1 cellular context compared by ENCODE assay signal in the genomic region with DNA sequence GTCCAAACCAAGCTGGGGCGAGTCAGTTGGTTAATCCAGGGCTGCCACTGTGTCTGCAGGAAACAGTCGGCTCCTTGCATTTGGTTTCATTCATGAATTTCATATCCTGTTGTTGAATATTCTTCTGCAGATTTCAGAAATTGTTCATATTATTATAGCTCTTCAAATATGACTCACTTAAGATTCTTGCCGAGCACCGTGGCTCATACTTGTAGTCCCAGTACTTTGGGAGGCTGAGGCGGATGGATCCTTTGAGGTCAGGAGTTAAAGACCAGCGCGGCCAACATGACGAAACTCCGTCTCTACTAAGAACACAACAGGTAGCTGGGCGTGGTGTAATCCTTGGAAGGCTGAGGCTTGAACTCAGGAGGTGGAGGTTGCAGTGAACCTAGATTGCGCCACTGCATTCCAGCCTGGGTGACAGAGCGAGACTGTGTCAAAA.
TF ChIP-seq lines count a peak whose summit lies in the region.

No MANE protein-coding gene starts in this region.

TF ChIP-seq in HepG2, 621 proteins besides CTCF, POLR2A, EP300 and RAD21 (continued from another document and continues in another):
- TF ChIP-seq, protein P1, sequence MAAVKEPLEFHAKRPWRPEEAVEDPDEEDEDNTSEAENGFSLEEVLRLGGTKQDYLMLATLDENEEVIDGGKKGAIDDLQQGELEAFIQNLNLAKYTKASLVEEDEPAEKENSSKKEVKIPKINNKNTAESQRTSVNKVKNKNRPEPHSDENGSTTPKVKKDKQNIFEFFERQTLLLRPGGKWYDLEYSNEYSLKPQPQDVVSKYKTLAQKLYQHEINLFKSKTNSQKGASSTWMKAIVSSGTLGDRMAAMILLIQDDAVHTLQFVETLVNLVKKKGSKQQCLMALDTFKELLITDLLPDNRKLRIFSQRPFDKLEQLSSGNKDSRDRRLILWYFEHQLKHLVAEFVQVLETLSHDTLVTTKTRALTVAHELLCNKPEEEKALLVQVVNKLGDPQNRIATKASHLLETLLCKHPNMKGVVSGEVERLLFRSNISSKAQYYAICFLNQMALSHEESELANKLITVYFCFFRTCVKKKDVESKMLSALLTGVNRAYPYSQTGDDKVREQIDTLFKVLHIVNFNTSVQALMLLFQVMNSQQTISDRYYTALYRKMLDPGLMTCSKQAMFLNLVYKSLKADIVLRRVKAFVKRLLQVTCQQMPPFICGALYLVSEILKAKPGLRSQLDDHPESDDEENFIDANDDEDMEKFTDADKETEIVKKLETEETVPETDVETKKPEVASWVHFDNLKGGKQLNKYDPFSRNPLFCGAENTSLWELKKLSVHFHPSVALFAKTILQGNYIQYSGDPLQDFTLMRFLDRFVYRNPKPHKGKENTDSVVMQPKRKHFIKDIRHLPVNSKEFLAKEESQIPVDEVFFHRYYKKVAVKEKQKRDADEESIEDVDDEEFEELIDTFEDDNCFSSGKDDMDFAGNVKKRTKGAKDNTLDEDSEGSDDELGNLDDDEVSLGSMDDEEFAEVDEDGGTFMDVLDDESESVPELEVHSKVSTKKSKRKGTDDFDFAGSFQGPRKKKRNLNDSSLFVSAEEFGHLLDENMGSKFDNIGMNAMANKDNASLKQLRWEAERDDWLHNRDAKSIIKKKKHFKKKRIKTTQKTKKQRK (IDR thresholded peaks at IDR 0.05; ENCODE audit: low read length): no peak
- no peak for TF ChIP-seq CBX1 (IDR thresholded peaks at IDR 0.05; ENCODE audit: low read depth)
- TF ChIP-seq, protein P2, sequence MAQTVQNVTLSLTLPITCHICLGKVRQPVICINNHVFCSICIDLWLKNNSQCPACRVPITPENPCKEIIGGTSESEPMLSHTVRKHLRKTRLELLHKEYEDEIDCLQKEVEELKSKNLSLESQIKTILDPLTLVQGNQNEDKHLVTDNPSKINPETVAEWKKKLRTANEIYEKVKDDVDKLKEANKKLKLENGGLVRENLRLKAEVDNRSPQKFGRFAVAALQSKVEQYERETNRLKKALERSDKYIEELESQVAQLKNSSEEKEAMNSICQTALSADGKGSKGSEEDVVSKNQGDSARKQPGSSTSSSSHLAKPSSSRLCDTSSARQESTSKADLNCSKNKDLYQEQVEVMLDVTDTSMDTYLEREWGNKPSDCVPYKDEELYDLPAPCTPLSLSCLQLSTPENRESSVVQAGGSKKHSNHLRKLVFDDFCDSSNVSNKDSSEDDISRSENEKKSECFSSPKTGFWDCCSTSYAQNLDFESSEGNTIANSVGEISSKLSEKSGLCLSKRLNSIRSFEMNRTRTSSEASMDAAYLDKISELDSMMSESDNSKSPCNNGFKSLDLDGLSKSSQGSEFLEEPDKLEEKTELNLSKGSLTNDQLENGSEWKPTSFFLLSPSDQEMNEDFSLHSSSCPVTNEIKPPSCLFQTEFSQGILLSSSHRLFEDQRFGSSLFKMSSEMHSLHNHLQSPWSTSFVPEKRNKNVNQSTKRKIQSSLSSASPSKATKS (CRISPR knock-in tag; IDR thresholded peaks at IDR 0.05): no peak
- no peak for TF ChIP-seq MEIS2 (CRISPR knock-in tag; IDR thresholded peaks at IDR 0.05)
- no peak for TF ChIP-seq SRF (IDR thresholded peaks at IDR 0.05; ENCODE audit: low read depth, low read length)
- TF ChIP-seq REPIN1 (CRISPR knock-in tag; IDR thresholded peaks at IDR 0.05; ENCODE audit: borderline replicate concordance, low read depth): no peak
- no peak for TF ChIP-seq PBX2 (CRISPR knock-in tag; IDR thresholded peaks at IDR 0.05)
- TF ChIP-seq, protein P3, sequence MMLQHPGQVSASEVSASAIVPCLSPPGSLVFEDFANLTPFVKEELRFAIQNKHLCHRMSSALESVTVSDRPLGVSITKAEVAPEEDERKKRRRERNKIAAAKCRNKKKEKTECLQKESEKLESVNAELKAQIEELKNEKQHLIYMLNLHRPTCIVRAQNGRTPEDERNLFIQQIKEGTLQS (CRISPR knock-in tag; IDR thresholded peaks at IDR 0.05): 0 out of 2 replicates have a peak, but pooled peaks have one; percentile 38
- peak; percentile 82 for TF ChIP-seq CEBPG (CRISPR knock-in tag; IDR thresholded peaks at IDR 0.05)
- TF ChIP-seq BCL6 (CRISPR knock-in tag; IDR thresholded peaks at IDR 0.05): peak; percentile 60; the same call in 1 of the 2 replicates
- no peak for TF ChIP-seq SALL2 (CRISPR knock-in tag; IDR thresholded peaks at IDR 0.05)
- TF ChIP-seq, protein P4, sequence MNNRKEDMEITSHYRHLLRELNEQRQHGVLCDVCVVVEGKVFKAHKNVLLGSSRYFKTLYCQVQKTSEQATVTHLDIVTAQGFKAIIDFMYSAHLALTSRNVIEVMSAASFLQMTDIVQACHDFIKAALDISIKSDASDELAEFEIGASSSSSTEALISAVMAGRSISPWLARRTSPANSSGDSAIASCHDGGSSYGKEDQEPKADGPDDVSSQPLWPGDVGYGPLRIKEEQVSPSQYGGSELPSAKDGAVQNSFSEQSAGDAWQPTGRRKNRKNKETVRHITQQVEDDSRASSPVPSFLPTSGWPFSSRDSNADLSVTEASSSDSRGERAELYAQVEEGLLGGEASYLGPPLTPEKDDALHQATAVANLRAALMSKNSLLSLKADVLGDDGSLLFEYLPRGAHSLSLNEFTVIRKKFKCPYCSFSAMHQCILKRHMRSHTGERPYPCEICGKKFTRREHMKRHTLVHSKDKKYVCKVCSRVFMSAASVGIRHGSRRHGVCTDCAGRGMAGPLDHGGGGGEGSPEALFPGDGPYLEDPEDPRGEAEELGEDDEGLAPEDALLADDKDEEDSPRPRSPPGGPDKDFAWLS (CRISPR knock-in tag; IDR thresholded peaks at IDR 0.05; ENCODE audit: borderline replicate concordance): no peak
- TF ChIP-seq ZNF234 (CRISPR knock-in tag; conservative IDR thresholded peaks at IDR 0.05): no peak
- TF ChIP-seq RARA (CRISPR knock-in tag; IDR thresholded peaks at IDR 0.05): peak; percentile 55
- TF ChIP-seq GATAD2A (CRISPR knock-in tag; IDR thresholded peaks at IDR 0.05): 0 out of 2 replicates have a peak, but pooled peaks have one; percentile 20
- no peak for TF ChIP-seq PHF21A (CRISPR knock-in tag; IDR thresholded peaks at IDR 0.05)
- TF ChIP-seq FOXP1 (IDR thresholded peaks at IDR 0.05): no peak
- peak; percentile 18; the same call in 1 of the 2 replicates for TF ChIP-seq FOXP1 (CRISPR knock-in tag; IDR thresholded peaks at IDR 0.05)
- TF ChIP-seq, protein P5, sequence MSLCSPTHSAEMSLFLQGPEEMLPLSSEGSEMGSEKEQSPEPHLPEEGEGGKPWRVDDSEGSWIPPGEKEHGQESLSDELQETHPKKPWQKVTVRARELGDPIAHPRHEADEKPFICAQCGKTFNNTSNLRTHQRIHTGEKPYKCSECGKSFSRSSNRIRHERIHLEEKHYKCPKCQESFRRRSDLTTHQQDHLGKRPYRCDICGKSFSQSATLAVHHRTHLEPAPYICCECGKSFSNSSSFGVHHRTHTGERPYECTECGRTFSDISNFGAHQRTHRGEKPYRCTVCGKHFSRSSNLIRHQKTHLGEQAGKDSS (CRISPR knock-in tag; IDR thresholded peaks at IDR 0.05; ENCODE audit: borderline replicate concordance, low read depth): no peak
- TF ChIP-seq POLR2G (IDR thresholded peaks at IDR 0.05; ENCODE audit: low read depth, low read length): no peak
- peak; percentile 75 for TF ChIP-seq FOSL2 (CRISPR knock-in tag; IDR thresholded peaks at IDR 0.05)
- peak; percentile 71 for TF ChIP-seq CEBPB (IDR thresholded peaks at IDR 0.05; ENCODE audit: borderline replicate concordance, low read depth, low read length)
- no peak for TF ChIP-seq ZHX1 (CRISPR knock-in tag; IDR thresholded peaks at IDR 0.05; ENCODE audit: low read depth)
- TF ChIP-seq IRF2 (CRISPR knock-in tag; IDR thresholded peaks at IDR 0.05): no peak
- TF ChIP-seq SMAD3 (CRISPR knock-in tag; IDR thresholded peaks at IDR 0.05): no peak
- TF ChIP-seq LRRFIP1 (CRISPR knock-in tag; conservative IDR thresholded peaks at IDR 0.05): no peak
- TF ChIP-seq, protein P6, sequence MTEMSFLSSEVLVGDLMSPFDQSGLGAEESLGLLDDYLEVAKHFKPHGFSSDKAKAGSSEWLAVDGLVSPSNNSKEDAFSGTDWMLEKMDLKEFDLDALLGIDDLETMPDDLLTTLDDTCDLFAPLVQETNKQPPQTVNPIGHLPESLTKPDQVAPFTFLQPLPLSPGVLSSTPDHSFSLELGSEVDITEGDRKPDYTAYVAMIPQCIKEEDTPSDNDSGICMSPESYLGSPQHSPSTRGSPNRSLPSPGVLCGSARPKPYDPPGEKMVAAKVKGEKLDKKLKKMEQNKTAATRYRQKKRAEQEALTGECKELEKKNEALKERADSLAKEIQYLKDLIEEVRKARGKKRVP (CRISPR knock-in tag; IDR thresholded peaks at IDR 0.05): 0 out of 4 replicates have a peak, but pooled peaks of 1 of the 2 experiments have one; percentile 16
- 0 out of 2 replicates have a peak, but pooled peaks have one; percentile 32 for TF ChIP-seq TCF7 (IDR thresholded peaks at IDR 0.05; ENCODE audit: low read depth)
- no peak for TF ChIP-seq ARID3A (IDR thresholded peaks at IDR 0.05; ENCODE audit: low read depth, low read length)
- TF ChIP-seq AKAP8 (CRISPR knock-in tag; IDR thresholded peaks at IDR 0.05): no peak
- TF ChIP-seq KDM5B (CRISPR knock-in tag; IDR thresholded peaks at IDR 0.05; ENCODE audit: borderline replicate concordance): no peak
- no peak for TF ChIP-seq HDAC6 (IDR thresholded peaks at IDR 0.05; ENCODE audit: low read depth, low read length)
- no peak for TF ChIP-seq KDM1A (CRISPR knock-in tag; IDR thresholded peaks at IDR 0.05)
- TF ChIP-seq GMEB1 (CRISPR knock-in tag; IDR thresholded peaks at IDR 0.05; ENCODE audit: borderline replicate concordance): no peak
